Comparison of ENCODE assay signal across 12 cellular contexts in the genomic region with DNA sequence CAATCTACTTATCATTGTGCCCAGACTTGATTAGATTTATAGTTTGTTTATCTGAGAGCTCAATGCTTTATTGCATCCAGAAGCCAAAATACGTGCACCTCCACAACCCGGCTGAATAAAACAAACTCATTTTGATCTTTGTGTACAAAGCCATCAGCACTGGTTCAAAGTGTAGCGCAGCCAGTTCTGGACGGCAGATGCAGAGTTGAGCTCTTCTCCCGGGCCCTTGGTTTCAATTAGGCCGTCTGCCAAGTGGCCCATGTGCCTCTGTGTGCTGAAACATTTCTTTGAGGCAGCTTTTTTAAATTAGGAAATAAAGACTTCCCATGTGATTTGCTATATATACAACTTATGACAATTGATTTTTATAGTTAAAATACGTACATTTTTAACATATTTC.
A peak's percentile ranks its signal among the peaks of the same experiment; 100 is the strongest.
DNase-seq lines count a peak whose midpoint lies in the region; ATAC-seq and TF ChIP-seq lines count a peak whose summit lies in the region.
"Had no signal": no experiment of that assay in that cellular context is flagged by ENCODE, and none has a peak within 500 bp of the region (broad histone marks: within the 10 kb centered on the region; RNA-seq: fewer than 3 reads in every experiment).

No MANE protein-coding gene starts in this region.

- H3K27ac ChIP-seq in stomach = no peak overlapping the region

- DNase-seq in NCI-H345 (lab: John Stamatoyannopoulos, UW) (peak; percentile 1), NCI-H345 treated with DMSO at 0.1 percent for 48 hours (lab: John Stamatoyannopoulos, UW; ENCODE audit: unreplicated experiment) (no peak), NCI-H69 (lab: John Stamatoyannopoulos, UW) (peak; percentile 93), fibroblast of villous mesenchyme (ENCODE audit: low read depth) (peak; percentile 61), stomach (peak; percentile 72)
- no peak for DNase-seq in activated CD4-positive, alpha-beta T cell treated with anti-CD3 and anti-CD28 coated beads for 36 hours
- DNase-seq: activated B cell treated with CpG ODN at 0.5 μM for 24 hours; activated effector memory CD4-positive, alpha-beta T cell treated with Interleukin-2 at 50 U/mL for 16 hours; IMR-90 had no signal

- 15 to 31% (median 18%) methylated on average over 7 of the region's 7 CpGs for WGBS in stomach, 5 donors

- TF ChIP-seq EP300 in stomach (IDR thresholded peaks at IDR 0.05) = no peak

- TF ChIP-seq CTCF in fibroblast of villous mesenchyme (IDR thresholded peaks at IDR 0.05; ENCODE audit: insufficient read depth, low read depth, low read length) (no peak), stomach (IDR thresholded peaks at IDR 0.05) (no peak)

- H3K27me3 ChIP-seq in stomach = no peaks in the 10 kb centered on the region

- ATAC-seq in GM18867 (IDR thresholded peaks at IDR 0.05; ENCODE audit: unreplicated experiment) (no peak), GM21381 (IDR thresholded peaks at IDR 0.05; ENCODE audit: unreplicated experiment) (no peak)
- ATAC-seq in activated CD4-positive, alpha-beta T cell treated with anti-CD3 and anti-CD28 coated beads for 36 hours = no peak
- ATAC-seq: A549 had no signal

- H3K4me1 Mint-ChIP-seq in activated CD4-positive, alpha-beta T cell treated with anti-CD3 and anti-CD28 coated beads for 36 hours = no peaks in the 10 kb centered on the region
- H3K4me1 Mint-ChIP-seq: activated B cell treated with CpG ODN at 0.5 μM for 24 hours had no signal

- CTCF ChIA-PET in activated CD4-positive, alpha-beta T cell treated with anti-CD3 and anti-CD28 coated beads for 36 hours (lab: Charles Lee) = interaction anchor here (0.7 to 1.6 kb wide), 2 partner anchors 12 to 896 kb away, joined by 3 to 4 read pairs; no protein-coding TSS in a partner anchor

- intact Hi-C loops in stomach (cut with DNase I; ENCODE audit: low total_unique reads) = no loop called here
- intact Hi-C loops in activated CD4-positive, alpha-beta T cell treated with anti-CD3 and anti-CD28 coated beads for 36 hours (cut with DNase I, micrococcal nuclease) = no loop called here

- no peaks in the 10 kb centered on the region for H3K9me3 ChIP-seq in stomach
- H3K9me3 ChIP-seq: A549 had no signal

- no peaks in the 10 kb centered on the region for H3K36me3 ChIP-seq in stomach

- H3K27ac Mint-ChIP-seq in activated CD4-positive, alpha-beta T cell treated with anti-CD3 and anti-CD28 coated beads for 36 hours = no peak overlapping the region
- H3K27ac Mint-ChIP-seq: activated B cell treated with CpG ODN at 0.5 μM for 24 hours had no signal

- H3K4me1 ChIP-seq in stomach = peaks cover 6 to 30% (median 18%) of the 10 kb centered on the region in 4 donors

- no peak for TF ChIP-seq POLR2A in stomach (IDR thresholded peaks at IDR 0.05)

- H3K4me3 Mint-ChIP-seq in activated CD4-positive, alpha-beta T cell treated with anti-CD3 and anti-CD28 coated beads for 36 hours = no peak overlapping the region
- H3K4me3 Mint-ChIP-seq: activated B cell treated with CpG ODN at 0.5 μM for 24 hours had no signal

- H3K9me3 Mint-ChIP-seq in activated CD4-positive, alpha-beta T cell treated with anti-CD3 and anti-CD28 coated beads for 36 hours (ENCODE audit: low read depth) = no peaks in the 10 kb centered on the region

- no peak overlapping the region for H3K4me3 ChIP-seq in fibroblast of villous mesenchyme (ENCODE audit: low read depth, low read length)
- H3K4me3 ChIP-seq in stomach = no peak overlapping the region
- H3K4me3 ChIP-seq: A549 had no signal

- H3K27me3 Mint-ChIP-seq in activated CD4-positive, alpha-beta T cell treated with anti-CD3 and anti-CD28 coated beads for 36 hours = no peaks in the 10 kb centered on the region
- H3K27me3 Mint-ChIP-seq: activated B cell treated with CpG ODN at 0.5 μM for 24 hours had no signal

- no peaks in the 10 kb centered on the region for H3K36me3 Mint-ChIP-seq in activated CD4-positive, alpha-beta T cell treated with anti-CD3 and anti-CD28 coated beads for 36 hours (ENCODE audit: low read depth)

- POLR2A ChIA-PET in activated CD4-positive, alpha-beta T cell treated with anti-CD3 and anti-CD28 coated beads for 36 hours (lab: Charles Lee) = no interaction called here

Comparison
In these comparisons a context has a peak if more than half of its experiments do, and no peak if none do; other contexts are left out.
1. DNase-seq: peak in NCI-H345 (single experiment), NCI-H69 (single experiment), fibroblast of villous mesenchyme (single experiment) and stomach (single experiment); none in NCI-H345 treated with DMSO at 0.1 percent for 48 hours (single experiment) and activated CD4-positive, alpha-beta T cell treated with anti-CD3 and anti-CD28 coated beads for 36 hours (single experiment).